Comparison of ENCODE assay signal across 8 cellular contexts in the genomic region with DNA sequence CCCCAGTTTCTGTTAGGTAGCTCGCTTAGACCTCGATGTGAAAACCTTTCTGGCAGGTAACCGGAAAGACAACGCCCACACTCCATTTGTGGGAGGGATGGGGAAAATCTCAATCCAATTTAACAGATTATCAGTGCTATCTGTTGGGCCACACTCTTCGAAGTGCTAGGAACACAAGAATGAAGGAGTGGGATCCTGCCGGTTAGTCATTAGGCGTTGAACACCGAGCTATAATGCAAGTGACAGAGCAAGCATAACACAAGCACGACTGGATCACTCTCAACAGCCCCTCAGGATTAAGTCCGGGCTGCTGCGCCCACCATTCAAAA. TPM values are rescaled to one million over a fixed set of nuclear protein-coding genes. Genes with fewer than 3 reads are reported as not detected.
DNase-seq lines count a peak whose midpoint lies in the region; ATAC-seq and TF ChIP-seq lines count a peak whose summit lies in the region.

No MANE protein-coding gene starts in this region.

- no peaks in the 10 kb centered on the region for H3K9me3 ChIP-seq in CD4-positive, CD25-positive, alpha-beta regulatory T cell (ENCODE audit: control insufficient read depth in 2 of 2, low read length in 2 of 2)
- H3K9me3 ChIP-seq in colonic mucosa = no peaks in the 10 kb centered on the region

- H3K36me3 ChIP-seq in CD4-positive, CD25-positive, alpha-beta regulatory T cell (ENCODE audit: control insufficient read depth, insufficient read depth, low read length) = peaks cover 25% of the 10 kb centered on the region
- no peaks in the 10 kb centered on the region for H3K36me3 ChIP-seq in colonic mucosa

- in situ Hi-C loops in KBM-7 (cut with MboI; ENCODE audit: low pct_unique_long_range_greater_than_20kb, low sequenced_read_pairs) = no loop called here

- H3K36me3 Mint-ChIP-seq in CD4-positive, CD25-positive, alpha-beta regulatory T cell = peaks cover 22% of the 10 kb centered on the region
- peaks cover 36% of the 10 kb centered on the region for H3K36me3 Mint-ChIP-seq in nephron (ENCODE audit: low read depth)

- H3K27me3 Mint-ChIP-seq in CD4-positive, CD25-positive, alpha-beta regulatory T cell = no peaks in the 10 kb centered on the region
- no peaks in the 10 kb centered on the region for H3K27me3 Mint-ChIP-seq in nephron (ENCODE audit: low read depth)

- TF ChIP-seq CTCF in colonic mucosa (IDR thresholded peaks at IDR 0.05) (no peak), nephron (IDR thresholded peaks at IDR 0.05; ENCODE audit: unreplicated experiment in 3 of 3) (no peak)

- peak in 1 of 3 donors; percentile 3 for DNase-seq in CD4-positive, CD25-positive, alpha-beta regulatory T cell
- DNase-seq in KBM-7 = peak; percentile 5
- DNase-seq in colonic mucosa = no peak
- no peak for DNase-seq in HuH-7 (ENCODE audit: low spot score)
- no peak for DNase-seq in NCI-H510A (lab: John Stamatoyannopoulos, UW)
- DNase-seq in NCI-H2196 (lab: John Stamatoyannopoulos, UW; ENCODE audit: unreplicated experiment) = no peak

- H3K4me1 Mint-ChIP-seq in CD4-positive, CD25-positive, alpha-beta regulatory T cell = peaks cover 33 to 52% (median 41%) of the 10 kb centered on the region in 4 donors
- H3K4me1 Mint-ChIP-seq in nephron = peaks cover 43% of the 10 kb centered on the region

- peak overlapping the region; percentile 33 to 99 (median 97) for H3K27ac Mint-ChIP-seq in CD4-positive, CD25-positive, alpha-beta regulatory T cell
- H3K27ac Mint-ChIP-seq in nephron = peak overlapping the region in 1 of 3 experiments; percentile 93

- H3K27ac ChIP-seq in CD4-positive, CD25-positive, alpha-beta regulatory T cell (ENCODE audit: insufficient read depth, low read length, poor library complexity, severe bottlenecking) = peak overlapping the region; percentile 88
- peak overlapping the region; percentile 68 for H3K27ac ChIP-seq in colonic mucosa

- intact Hi-C loops in colonic mucosa (cut with DNase I) = no loop called here

- H3K9ac ChIP-seq in colonic mucosa (ENCODE audit: low read depth in 2 of 2, low read length in 2 of 2) = peak overlapping the region; percentile 67 to 98

- peaks cover 0 to 2% (median 0%) of the 10 kb centered on the region in 7 donors for H3K9me3 Mint-ChIP-seq in CD4-positive, CD25-positive, alpha-beta regulatory T cell
- no peaks in the 10 kb centered on the region for H3K9me3 Mint-ChIP-seq in nephron

- no peak for ATAC-seq in CD4-positive, CD25-positive, alpha-beta regulatory T cell (ENCODE audit: low read depth in 2 of 2)
- ATAC-seq in HG02678 (IDR thresholded peaks at IDR 0.05; ENCODE audit: unreplicated experiment) = no peak

- peak overlapping the region; percentile 97 for H3K4me3 ChIP-seq in CD4-positive, CD25-positive, alpha-beta regulatory T cell (ENCODE audit: low read depth, low read length)
- peak overlapping the region; percentile 99 for H3K4me3 ChIP-seq in colonic mucosa

- H3K4me3 Mint-ChIP-seq in CD4-positive, CD25-positive, alpha-beta regulatory T cell = peak overlapping the region; percentile 91 to 98 (median 98)
- H3K4me3 Mint-ChIP-seq in nephron = peak overlapping the region; percentile 99 to 100 (median 99)

- peaks cover 21% of the 10 kb centered on the region for H3K4me1 ChIP-seq in CD4-positive, CD25-positive, alpha-beta regulatory T cell (ENCODE audit: control insufficient read depth, insufficient read depth, low read length, poor library complexity, severe bottlenecking)
- peaks cover 5% of the 10 kb centered on the region for H3K4me1 ChIP-seq in colonic mucosa

- H3K27me3 ChIP-seq in CD4-positive, CD25-positive, alpha-beta regulatory T cell (ENCODE audit: control insufficient read depth, insufficient read depth, low read length) = no peaks in the 10 kb centered on the region
- no peaks in the 10 kb centered on the region for H3K27me3 ChIP-seq in colonic mucosa

RNA-seq across cellular contexts. Expression of gene SNIP1, which starts 0.5 kb away (rescaled TPM):
- total RNA-seq in CD4-positive, CD25-positive, alpha-beta regulatory T cell = 52.3 TPM
- 1 to 10 TPM; 1.5 to 5.8 (median 4.6) TPM for polyA plus RNA-seq in CD4-positive, CD25-positive, alpha-beta regulatory T cell
- total RNA-seq in colonic mucosa = 10 to 100 TPM; 13.0 to 17.0 TPM

RNA-seq across cellular contexts. Expression of gene DNALI1, which starts 3.2 kb away (rescaled TPM):
- total RNA-seq in CD4-positive, CD25-positive, alpha-beta regulatory T cell = 0.25 TPM
- polyA plus RNA-seq in CD4-positive, CD25-positive, alpha-beta regulatory T cell = under 1 TPM in 2 of 4 donors, not detected in 2; 0.22 to 0.32 TPM
- total RNA-seq in colonic mucosa = 1 to 10 TPM; 1.9 to 4.1 TPM

RNA-seq across cellular contexts. Expression of gene MEAF6, which starts 39.0 kb away (rescaled TPM):
- 52.3 TPM for total RNA-seq in CD4-positive, CD25-positive, alpha-beta regulatory T cell
- 100 to 1,000 TPM; 143 to 163 (median 150) TPM for polyA plus RNA-seq in CD4-positive, CD25-positive, alpha-beta regulatory T cell
- total RNA-seq in colonic mucosa = 10 to 100 TPM; 32.9 to 40.6 TPM

RNA-seq across cellular contexts. Expression of gene GNL2, which starts 42.2 kb away (rescaled TPM):
- 58.9 TPM for total RNA-seq in CD4-positive, CD25-positive, alpha-beta regulatory T cell
- 10 to 100 TPM; 37.3 to 46.5 (median 42.9) TPM for polyA plus RNA-seq in CD4-positive, CD25-positive, alpha-beta regulatory T cell
- 10 to 100 TPM; 28.4 to 35.9 TPM for total RNA-seq in colonic mucosa
